1 cellular context compared by ENCODE assay signal in the genomic region with DNA sequence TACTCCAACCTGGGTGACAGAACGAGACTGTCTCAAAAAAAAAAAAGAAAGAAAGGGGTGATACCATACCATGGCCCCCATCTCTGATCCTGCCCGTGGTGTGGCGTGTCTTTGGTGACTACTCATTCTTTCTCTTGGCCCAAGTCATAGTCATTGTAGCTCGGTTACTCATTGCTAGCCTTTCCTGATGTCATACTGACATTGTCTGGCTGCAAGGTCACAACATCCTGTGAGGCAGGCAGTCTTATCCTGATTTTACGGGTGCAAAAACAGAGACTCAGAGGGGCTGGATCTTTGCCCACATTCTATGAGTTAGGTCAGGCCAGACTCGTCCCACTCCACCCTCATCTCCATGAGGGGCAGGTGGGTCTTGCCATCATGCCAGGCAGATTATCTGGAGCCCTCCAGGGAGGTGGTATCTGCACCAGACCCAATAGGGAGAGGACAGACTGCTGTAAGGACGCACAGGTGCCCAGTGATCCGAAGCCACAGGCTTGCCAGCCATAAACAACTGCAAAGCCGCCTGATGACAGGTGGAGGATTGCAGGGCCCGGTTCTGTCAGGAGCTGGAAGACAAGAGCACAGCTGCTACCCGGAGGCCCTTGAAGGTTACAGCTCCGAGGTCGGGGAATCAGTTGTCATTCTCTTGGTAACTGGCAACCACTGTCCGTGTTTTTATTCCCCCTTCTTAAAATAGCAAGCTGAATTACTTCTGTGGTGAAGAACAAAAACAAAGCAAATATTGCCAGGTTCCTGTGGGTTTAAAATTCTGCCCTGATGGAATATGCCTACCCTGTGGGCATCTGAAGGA.
TF ChIP-seq lines count a peak whose summit lies in the region.

No MANE protein-coding gene starts in this region.

TF ChIP-seq in SK-N-SH treated with all-trans-retinoic acid at 6 μM for 48 hours, 23 proteins besides CTCF, POLR2A, EP300 and RAD21 (continued from another document):
- TF ChIP-seq, protein P1, sequence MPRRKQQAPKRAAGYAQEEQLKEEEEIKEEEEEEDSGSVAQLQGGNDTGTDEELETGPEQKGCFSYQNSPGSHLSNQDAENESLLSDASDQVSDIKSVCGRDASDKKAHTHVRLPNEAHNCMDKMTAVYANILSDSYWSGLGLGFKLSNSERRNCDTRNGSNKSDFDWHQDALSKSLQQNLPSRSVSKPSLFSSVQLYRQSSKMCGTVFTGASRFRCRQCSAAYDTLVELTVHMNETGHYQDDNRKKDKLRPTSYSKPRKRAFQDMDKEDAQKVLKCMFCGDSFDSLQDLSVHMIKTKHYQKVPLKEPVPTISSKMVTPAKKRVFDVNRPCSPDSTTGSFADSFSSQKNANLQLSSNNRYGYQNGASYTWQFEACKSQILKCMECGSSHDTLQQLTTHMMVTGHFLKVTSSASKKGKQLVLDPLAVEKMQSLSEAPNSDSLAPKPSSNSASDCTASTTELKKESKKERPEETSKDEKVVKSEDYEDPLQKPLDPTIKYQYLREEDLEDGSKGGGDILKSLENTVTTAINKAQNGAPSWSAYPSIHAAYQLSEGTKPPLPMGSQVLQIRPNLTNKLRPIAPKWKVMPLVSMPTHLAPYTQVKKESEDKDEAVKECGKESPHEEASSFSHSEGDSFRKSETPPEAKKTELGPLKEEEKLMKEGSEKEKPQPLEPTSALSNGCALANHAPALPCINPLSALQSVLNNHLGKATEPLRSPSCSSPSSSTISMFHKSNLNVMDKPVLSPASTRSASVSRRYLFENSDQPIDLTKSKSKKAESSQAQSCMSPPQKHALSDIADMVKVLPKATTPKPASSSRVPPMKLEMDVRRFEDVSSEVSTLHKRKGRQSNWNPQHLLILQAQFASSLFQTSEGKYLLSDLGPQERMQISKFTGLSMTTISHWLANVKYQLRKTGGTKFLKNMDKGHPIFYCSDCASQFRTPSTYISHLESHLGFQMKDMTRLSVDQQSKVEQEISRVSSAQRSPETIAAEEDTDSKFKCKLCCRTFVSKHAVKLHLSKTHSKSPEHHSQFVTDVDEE (CRISPR knock-in tag; IDR thresholded peaks at IDR 0.05) = no peak
- no peak for TF ChIP-seq SNAI2 (CRISPR knock-in tag; IDR thresholded peaks at IDR 0.05)
- TF ChIP-seq ZFP30 (CRISPR knock-in tag; IDR thresholded peaks at IDR 0.05) = no peak
